8 cellular contexts compared by ENCODE assay signal in the genomic region with DNA sequence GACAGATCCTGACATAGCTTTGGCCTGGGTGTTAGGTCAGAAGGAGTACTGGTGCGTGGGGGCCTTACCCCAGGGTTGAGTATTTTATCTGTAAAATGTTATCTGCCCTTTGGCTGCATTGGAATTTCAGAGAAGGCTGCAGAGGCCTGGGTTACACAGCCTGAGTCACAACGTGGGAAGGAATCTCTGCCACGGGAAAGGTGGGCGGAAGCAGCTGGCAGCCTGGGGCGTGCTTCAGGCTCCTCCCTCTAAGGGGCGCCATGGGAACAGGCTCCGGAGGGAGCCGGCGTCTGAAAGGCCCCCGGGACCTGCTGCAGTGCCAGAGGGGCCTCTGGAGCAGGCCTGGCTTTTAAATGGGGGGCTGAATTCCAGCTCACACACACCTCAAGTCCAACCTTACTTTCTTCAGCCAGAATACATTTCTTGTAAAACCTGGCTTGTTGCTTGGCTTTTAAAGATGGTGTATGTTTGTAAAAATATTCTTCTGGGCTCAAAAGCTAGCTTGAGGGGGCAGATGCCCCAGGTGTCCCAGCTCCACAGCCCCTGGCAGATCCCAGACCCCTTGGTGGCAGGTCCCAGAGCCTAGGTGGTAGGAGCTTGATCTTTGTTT.
DNase-seq lines count a peak whose midpoint lies in the region; ATAC-seq and TF ChIP-seq lines count a peak whose summit lies in the region.

No MANE protein-coding gene starts in this region.

- intact Hi-C loops in CD4-positive, alpha-beta T cell (cut with DNase I, micrococcal nuclease), result no loop called here

- peaks cover 9% of the 10 kb centered on the region for H3K4me1 Mint-ChIP-seq in osteocyte (ENCODE audit: unreplicated experiment)
- H3K4me1 Mint-ChIP-seq in CD4-positive, alpha-beta T cell (ENCODE audit: low read depth), result peaks cover 22% of the 10 kb centered on the region

- CTCF ChIA-PET in CD4-positive, alpha-beta T cell (lab: Charles Lee), result interaction anchor here (0.8 to 1.2 kb wide), 3 partner anchors 8 to 309 kb away, joined by 3 to 4 read pairs (median 4); no protein-coding TSS in a partner anchor

- no peak for ATAC-seq in HG02981 (IDR thresholded peaks at IDR 0.05; ENCODE audit: unreplicated experiment)
- ATAC-seq in CD4-positive, alpha-beta T cell (ENCODE audit: poor library complexity), result no peak
- ATAC-seq in HG03354 (IDR thresholded peaks at IDR 0.05; ENCODE audit: poor library complexity, severe bottlenecking, unreplicated experiment), result no peak

- no peaks in the 10 kb centered on the region for H3K9me3 ChIP-seq in CD4-positive, alpha-beta T cell (ENCODE audit: control insufficient read depth, low read length)

- H3K27ac ChIP-seq in CD4-positive, alpha-beta T cell (ENCODE audit: low read depth, low read length), result no peak overlapping the region

- no peaks in the 10 kb centered on the region for H3K27me3 ChIP-seq in CD4-positive, alpha-beta T cell (ENCODE audit: control insufficient read depth, insufficient read depth, low read length)

- H3K4me3 ChIP-seq in epithelial cell of proximal tubule (ENCODE audit: low read depth, low read length), result no peak overlapping the region

- TF ChIP-seq CTCF in GM10266 (IDR thresholded peaks at IDR 0.05; ENCODE audit: control insufficient read depth, insufficient read depth, low read depth, missing control alignments) (peak; percentile 43), epithelial cell of proximal tubule (conservative IDR thresholded peaks at IDR 0.05; ENCODE audit: low read depth, low read length) (peak; percentile 51), osteocyte (IDR thresholded peaks at IDR 0.05) (peak; percentile 47)
- TF ChIP-seq CTCF in CD4-positive, alpha-beta T cell (IDR thresholded peaks at IDR 0.05), result no peak

- H3K4me3 Mint-ChIP-seq in osteocyte (ENCODE audit: unreplicated experiment), result no peak overlapping the region
- no peak overlapping the region for H3K4me3 Mint-ChIP-seq in CD4-positive, alpha-beta T cell

- POLR2A ChIA-PET in CD4-positive, alpha-beta T cell (lab: Charles Lee), result interaction anchor here (1.5 kb wide), 1 partner anchor 17 kb away, joined by 3 read pairs; no protein-coding TSS in a partner anchor

- DNase-seq in 8988T, result peak; percentile 75
- DNase-seq in GM10266 (ENCODE audit: extremely low spot score), result no peak
- peak; percentile 19 for DNase-seq in RPMI8226
- DNase-seq in epithelial cell of proximal tubule (ENCODE audit: low read depth), result peak; percentile 39
- no peak for DNase-seq in osteocyte (ENCODE audit: extremely low spot score, unreplicated experiment)
- DNase-seq in CD4-positive, alpha-beta T cell, result no peak

- H3K27ac Mint-ChIP-seq in osteocyte (ENCODE audit: unreplicated experiment), result no peak overlapping the region
- H3K27ac Mint-ChIP-seq in CD4-positive, alpha-beta T cell, result no peak overlapping the region

- H3K36me3 Mint-ChIP-seq in osteocyte (ENCODE audit: unreplicated experiment), result no peaks in the 10 kb centered on the region
- peaks cover 40% of the 10 kb centered on the region for H3K36me3 Mint-ChIP-seq in CD4-positive, alpha-beta T cell (ENCODE audit: low read depth)

- H3K9me3 Mint-ChIP-seq in osteocyte (ENCODE audit: unreplicated experiment), result no peaks in the 10 kb centered on the region
- no peaks in the 10 kb centered on the region for H3K9me3 Mint-ChIP-seq in CD4-positive, alpha-beta T cell

- H3K27me3 Mint-ChIP-seq in osteocyte (ENCODE audit: unreplicated experiment), result no peaks in the 10 kb centered on the region
- no peaks in the 10 kb centered on the region for H3K27me3 Mint-ChIP-seq in CD4-positive, alpha-beta T cell

Comparison
In these comparisons a context has a peak if more than half of its experiments do, and no peak if none do; other contexts are left out.
1. DNase-seq: peak in 8988T (single experiment), RPMI8226 (single experiment) and epithelial cell of proximal tubule (single experiment); none in GM10266 (single experiment), osteocyte (single experiment) and CD4-positive, alpha-beta T cell (0 of 10).